In the genomic region with DNA sequence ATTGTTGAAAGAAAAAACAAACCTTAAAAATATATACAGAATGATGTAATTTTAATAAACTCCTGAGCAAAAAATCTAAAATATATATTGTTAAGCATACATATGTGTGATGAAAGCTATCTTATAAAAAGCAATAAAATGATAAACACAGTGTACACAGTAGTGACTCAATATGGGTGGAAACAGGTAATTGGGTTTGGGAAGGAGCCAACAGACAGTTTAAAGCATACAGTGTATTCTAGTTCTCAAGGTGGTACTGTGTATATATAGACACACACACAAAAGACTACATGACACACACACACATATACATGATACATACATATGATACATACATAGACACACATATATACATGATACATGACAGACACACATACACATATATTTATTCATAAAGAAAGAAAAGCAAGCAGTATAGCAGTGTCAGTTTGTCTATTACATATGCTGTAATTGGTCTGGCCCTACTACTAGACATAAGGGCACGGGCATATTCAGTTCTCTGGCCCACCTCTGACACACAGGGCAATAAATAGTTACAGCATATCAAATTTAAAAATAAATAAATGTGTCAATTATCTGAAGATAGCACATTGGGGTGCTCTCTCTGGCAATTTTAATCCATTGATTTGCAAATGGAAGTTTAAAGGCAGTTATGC, we compare ENCODE assay signal across 12 cellular contexts.
"Had no signal": no experiment of that assay in that cellular context is flagged by ENCODE, and none has a peak within 500 bp of the region (broad histone marks: within the 10 kb centered on the region; RNA-seq: fewer than 3 reads in every experiment).

No MANE protein-coding gene starts in this region.

- H3K27ac ChIP-seq: esophagus squamous epithelium, gastroesophageal sphincter, stomach, thoracic aorta had no signal

- H3K9me3 ChIP-seq: esophagus squamous epithelium, gastroesophageal sphincter, thoracic aorta had no signal

- H3K4me3 Mint-ChIP-seq: naive thymus-derived CD4-positive, alpha-beta T cell; nephron progenitor cell; stimulated activated naive B cell treated with anti-CD40 and anti-IgM and Interleukin-4, amounts not matched to agents 10 μg/mL and 1 μg/mL and 100 μg/mL, for 72 hours had no signal

- H3K27me3 ChIP-seq: esophagus squamous epithelium, gastroesophageal sphincter, stomach had no signal

- H3K4me1 ChIP-seq: esophagus squamous epithelium, gastroesophageal sphincter, stomach had no signal

- H3K4me1 Mint-ChIP-seq: nephron progenitor cell; stimulated activated naive B cell treated with anti-CD40 and anti-IgM and Interleukin-4, amounts not matched to agents 10 μg/mL and 1 μg/mL and 100 μg/mL, for 72 hours had no signal

- H3K27ac Mint-ChIP-seq: naive thymus-derived CD4-positive, alpha-beta T cell; nephron progenitor cell; stimulated activated naive B cell treated with anti-CD40 and anti-IgM and Interleukin-4, amounts not matched to agents 10 μg/mL and 1 μg/mL and 100 μg/mL, for 72 hours had no signal

- H3K4me3 ChIP-seq: esophagus squamous epithelium, gastroesophageal sphincter, lung, stomach, thoracic aorta had no signal

- H3K36me3 ChIP-seq: esophagus squamous epithelium, gastroesophageal sphincter, stomach, thoracic aorta had no signal

- DNase-seq: esophagus squamous epithelium, midbrain had no signal

- ATAC-seq: gastroesophageal sphincter, left cardiac atrium, left ventricle myocardium superior, sciatic nerve had no signal
